Comparison of ENCODE assay signal across 15 cellular contexts in the genomic region with DNA sequence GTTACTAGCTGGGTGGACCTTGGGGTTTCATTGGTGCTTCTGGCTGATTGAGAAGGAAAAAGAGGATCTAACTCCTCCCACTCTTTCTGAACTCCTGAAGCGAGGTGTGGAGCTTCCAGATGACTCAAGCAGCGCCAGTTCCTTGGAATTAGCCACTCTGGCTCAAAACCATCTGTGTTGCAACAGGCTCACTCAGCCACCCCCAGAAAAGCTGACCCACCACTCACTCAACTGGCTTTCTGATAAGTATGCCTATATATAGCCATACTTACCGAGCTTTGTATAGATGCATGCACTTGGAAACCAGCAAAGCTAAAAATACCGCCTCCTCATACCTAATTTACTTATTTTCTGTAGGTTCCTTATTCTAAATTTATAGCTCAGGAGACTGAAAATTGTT.
DNase-seq lines count a peak whose midpoint lies in the region; ATAC-seq, FAIRE-seq and TF ChIP-seq lines count a peak whose summit lies in the region.
"Had no signal": no experiment of that assay in that cellular context is flagged by ENCODE, and none has a peak within 500 bp of the region (broad histone marks: within the 10 kb centered on the region; RNA-seq: fewer than 3 reads in every experiment).

No MANE protein-coding gene starts in this region.

- H3K4me1 ChIP-seq in IMR-90 (ENCODE audit: control insufficient read depth, insufficient read depth, low read length) (peaks cover 6% of the 10 kb centered on the region), astrocyte (ENCODE audit: insufficient read depth, low read length) (peaks cover 9% of the 10 kb centered on the region), left lung (peaks cover 0 to 7% of the 10 kb centered on the region in 2 donors)
- H3K4me1 ChIP-seq: body of pancreas had no signal

- peak overlapping the region; percentile 55; the same call in 1 of the 2 replicates for H3K18ac ChIP-seq in IMR-90 (ENCODE audit: low read depth, low read length)

- peak overlapping the region; percentile 95; the same call in 1 of the 2 replicates for H2BK120ac ChIP-seq in IMR-90 (ENCODE audit: low read depth, low read length)

- no peak overlapping the region for H3K4me3 Mint-ChIP-seq in astrocyte (ENCODE audit: unreplicated experiment)
- H3K4me3 Mint-ChIP-seq in endothelial cell (ENCODE audit: unreplicated experiment): no peak overlapping the region
- H3K4me3 Mint-ChIP-seq: stimulated activated naive CD8-positive, alpha-beta T cell treated with anti-CD3 and anti-CD28 coated beads, Interleukin-15, Interleukin-2, amounts not matched to agents 100 ng/mL and 50 ng/mL, for 24 hours had no signal

- POLR2A ChIA-PET in IMR-90 (lab: Charles Lee; ENCODE audit: unreplicated experiment): no interaction called here

- H3K36me3 Mint-ChIP-seq in astrocyte (ENCODE audit: low read depth, unreplicated experiment): no peaks in the 10 kb centered on the region
- H3K36me3 Mint-ChIP-seq in endothelial cell (ENCODE audit: low read depth, unreplicated experiment): no peaks in the 10 kb centered on the region

- peak overlapping the region; percentile 78; the same call in 1 of the 3 replicates for H2BK15ac ChIP-seq in IMR-90 (ENCODE audit: low read depth, low read length)

- no peak overlapping the region for H3K56ac ChIP-seq in IMR-90 (ENCODE audit: extremely low read depth, insufficient read depth, low read length)

- H4K20me1 ChIP-seq in IMR-90 (ENCODE audit: insufficient read depth, low read length): no peaks in the 10 kb centered on the region
- no peaks in the 10 kb centered on the region for H4K20me1 ChIP-seq in astrocyte (ENCODE audit: insufficient read depth, low read length)

- peak overlapping the region; percentile 88 for H3K14ac ChIP-seq in IMR-90 (replicated peaks; ENCODE audit: low read depth, low read length)

- peaks cover 14% of the 10 kb centered on the region for H3K9me1 ChIP-seq in IMR-90 (ENCODE audit: insufficient read depth, low read length)

- H3K79me1 ChIP-seq in IMR-90 (ENCODE audit: low read depth in 1 of 2, low read length in 2 of 2): no peaks in the 10 kb centered on the region

- H3K27me3 ChIP-seq in IMR-90 (ENCODE audit: control insufficient read depth, insufficient read depth, low read length) (no peaks in the 10 kb centered on the region), astrocyte (ENCODE audit: insufficient read depth, low read length) (no peaks in the 10 kb centered on the region), left lung (no peaks in the 10 kb centered on the region)
- H3K27me3 ChIP-seq: body of pancreas, heart right ventricle had no signal

- CTCF ChIA-PET in IMR-90 (lab: Yijun Ruan, JAX): interaction anchor here (0.5 to 0.8 kb wide), 2 partner anchors 10 to 21 kb away, joined by 3 to 4 read pairs; no protein-coding TSS in a partner anchor

- BruUV-seq in IMR-90 (replicated peaks; lab: Mats Ljungman, UMichigan): no TSS peak

- H3K23ac ChIP-seq in IMR-90 (ENCODE audit: low read depth, low read length): peak overlapping the region; percentile 83; the same call in 1 of the 2 replicates

- H3K4me3 ChIP-seq in AG10803 (ENCODE audit: low read length) (no peak overlapping the region), IMR-90 (ENCODE audit: insufficient read depth, low read depth, low read length) (no peak overlapping the region), astrocyte (ENCODE audit: insufficient read depth, low read depth, low read length) (no peak overlapping the region), left lung (no peak overlapping the region)
- H3K4me3 ChIP-seq: body of pancreas, heart right ventricle had no signal

- H2AFZ ChIP-seq in IMR-90 (replicated peaks; ENCODE audit: low read length, poor library complexity) (peak overlapping the region; percentile 82), astrocyte (ENCODE audit: low read depth, low read length) (peak overlapping the region; percentile 4)

- no peaks in the 10 kb centered on the region for H3K9me3 ChIP-seq in IMR-90 (ENCODE audit: control insufficient read depth, insufficient read depth, low read length)
- no peaks in the 10 kb centered on the region for H3K9me3 ChIP-seq in astrocyte (ENCODE audit: insufficient read depth, low read depth, low read length)
- H3K9me3 ChIP-seq in left lung: no peaks in the 10 kb centered on the region
- H3K9me3 ChIP-seq: body of pancreas had no signal

- H3K27ac ChIP-seq in IMR-90 (ENCODE audit: insufficient read depth, low read length) (0 out of 2 replicates have a peak overlapping the region, but pooled peaks have one; percentile 6), astrocyte (ENCODE audit: low read depth, low read length) (peak overlapping the region; percentile 47), left lung (no peak overlapping the region)
- H3K27ac ChIP-seq: body of pancreas, C4-2B, heart right ventricle had no signal

- FAIRE-seq in astrocyte (lab: Jason Lieb, UNC): no peak
- FAIRE-seq: HTR-8/SVneo had no signal

- no peaks in the 10 kb centered on the region for H3K36me3 ChIP-seq in IMR-90 (ENCODE audit: control insufficient read depth, insufficient read depth, low read length)
- H3K36me3 ChIP-seq in astrocyte (ENCODE audit: insufficient read depth, low read length): no peaks in the 10 kb centered on the region
- H3K36me3 ChIP-seq in left lung: no peaks in the 10 kb centered on the region
- H3K36me3 ChIP-seq: heart right ventricle had no signal

- H3K4ac ChIP-seq in IMR-90 (ENCODE audit: low read depth, low read length): peak overlapping the region; percentile 98; the same call in 1 of the 2 replicates

- 0 out of 2 replicates have a peak, but pooled peaks have one; percentile 3 for TF ChIP-seq RAD21 in IMR-90 (IDR thresholded peaks at IDR 0.05; ENCODE audit: low read length)

- peak overlapping the region; percentile 87; the same call in 1 of the 2 replicates for H2BK20ac ChIP-seq in IMR-90 (ENCODE audit: low read depth, low read length)

- H3K27me3 Mint-ChIP-seq in astrocyte (ENCODE audit: low read depth, unreplicated experiment): peaks cover 15% of the 10 kb centered on the region
- H3K27me3 Mint-ChIP-seq in endothelial cell (ENCODE audit: unreplicated experiment): peaks cover 1% of the 10 kb centered on the region
- H3K27me3 Mint-ChIP-seq: stimulated activated naive CD8-positive, alpha-beta T cell treated with anti-CD3 and anti-CD28 coated beads, Interleukin-15, Interleukin-2, amounts not matched to agents 100 ng/mL and 50 ng/mL, for 24 hours had no signal

- 0 out of 2 replicates have a peak overlapping the region, but pooled peaks have one; percentile 93 for H2AK5ac ChIP-seq in IMR-90 (ENCODE audit: low read depth, low read length)

- DNase-seq in AG10803 (ENCODE audit: low read depth): peak; percentile 38
- peak; percentile 96 for DNase-seq in IMR-90
- DNase-seq in astrocyte (ENCODE audit: low read depth): peak; percentile 95
- DNase-seq in left lung: peak in 1 of 2 donors; percentile 76
- DNase-seq in endothelial cell (ENCODE audit: low spot score): no peak
- no peak for DNase-seq in NCI-H2081 (lab: John Stamatoyannopoulos, UW)
- DNase-seq in central memory CD4-positive, alpha-beta T cell: no peak
- DNase-seq: heart right ventricle; NCI-H2227 treated with DMSO at 0.1 percent for 48 hours; stimulated activated CD4-positive, alpha-beta T cell treated with anti-CD3 and anti-CD28 coated beads, Interleukin-15, amount 100 ng/mL, for 24 hours had no signal

- H4K5ac ChIP-seq in IMR-90 (ENCODE audit: low read depth, low read length): no peak overlapping the region; the same call in 1 of the 2 replicates

- H3K79me2 ChIP-seq in astrocyte (ENCODE audit: insufficient read depth, low read length): no peaks in the 10 kb centered on the region

- no peak for TF ChIP-seq CTCF in AG10803 (conservative IDR thresholded peaks at IDR 0.05; ENCODE audit: low read length)
- TF ChIP-seq CTCF in IMR-90 (conservative IDR thresholded peaks at IDR 0.05; ENCODE audit: low read depth, low read length): no peak
- no peak for TF ChIP-seq CTCF in astrocyte (IDR thresholded peaks at IDR 0.05; ENCODE audit: insufficient read depth, low read depth, low read length)
- TF ChIP-seq CTCF in left lung (IDR thresholded peaks at IDR 0.05): no peak
- no peak for TF ChIP-seq CTCF in endothelial cell (IDR thresholded peaks at IDR 0.05; ENCODE audit: unreplicated experiment)

- WGBS in IMR-90 (ENCODE audit: extremely low coverage in 2 of 2, insufficient read length in 1 of 2), 2 experiments: 20% methylated on average over 1 of the region's 4 CpGs; no CpG with 5 or more reads in 1 of the 2 experiments

- H2AK9ac ChIP-seq in IMR-90 (replicated peaks; ENCODE audit: low read depth, low read length, poor library complexity): peak overlapping the region; percentile 96

- intact Hi-C loops in IMR-90 (cut with micrococcal nuclease) (no loop called here), left lung (cut with DNase I) (no loop called here)

- in situ Hi-C loops in IMR-90 (cut with MboI; ENCODE audit: low sequenced_read_pairs): no loop called here

- peak; percentile 87 for ATAC-seq in IMR-90 (ENCODE audit: low read depth)
- peak; percentile 88 for ATAC-seq in left lung
- no peak for ATAC-seq in HG03378 (IDR thresholded peaks at IDR 0.05; ENCODE audit: unreplicated experiment)
- ATAC-seq: body of pancreas had no signal

- H3K4me1 Mint-ChIP-seq in astrocyte (ENCODE audit: low read depth, unreplicated experiment) (peaks cover 11% of the 10 kb centered on the region), endothelial cell (ENCODE audit: unreplicated experiment) (no peaks in the 10 kb centered on the region)

- no peak overlapping the region for H3K9ac ChIP-seq in IMR-90 (ENCODE audit: low read depth, low read length)
- H3K9ac ChIP-seq in astrocyte (ENCODE audit: low read length): peak overlapping the region; percentile 3

- H3K9me3 Mint-ChIP-seq in astrocyte (ENCODE audit: unreplicated experiment): peaks cover 9% of the 10 kb centered on the region
- no peaks in the 10 kb centered on the region for H3K9me3 Mint-ChIP-seq in endothelial cell (ENCODE audit: unreplicated experiment)
- H3K9me3 Mint-ChIP-seq: stimulated activated naive CD8-positive, alpha-beta T cell treated with anti-CD3 and anti-CD28 coated beads, Interleukin-15, Interleukin-2, amounts not matched to agents 100 ng/mL and 50 ng/mL, for 24 hours had no signal

- peak overlapping the region; percentile 69; the same call in 1 of the 2 replicates for H4K91ac ChIP-seq in IMR-90 (ENCODE audit: insufficient read depth, low read depth, low read length)

- TF ChIP-seq POLR2A in IMR-90 (IDR thresholded peaks at IDR 0.05; ENCODE audit: low read depth, low read length): no peak

- H3K27ac Mint-ChIP-seq in astrocyte (ENCODE audit: unreplicated experiment): peak overlapping the region; percentile 83
- no peak overlapping the region for H3K27ac Mint-ChIP-seq in endothelial cell (ENCODE audit: unreplicated experiment)
- H3K27ac Mint-ChIP-seq: stimulated activated naive CD8-positive, alpha-beta T cell treated with anti-CD3 and anti-CD28 coated beads, Interleukin-15, Interleukin-2, amounts not matched to agents 100 ng/mL and 50 ng/mL, for 24 hours had no signal

- H3K4me2 ChIP-seq in IMR-90 (ENCODE audit: low read depth, low read length) (no peak overlapping the region), astrocyte (ENCODE audit: low read length) (peak overlapping the region; percentile 29)

- dilution Hi-C loops in IMR-90 (cut with HindIII; ENCODE audit: low sequenced_read_pairs, unreplicated experiment): no loop called here

- H2BK5ac ChIP-seq in IMR-90 (ENCODE audit: low read depth, low read length, poor library complexity, severe bottlenecking): peak overlapping the region; percentile 65

- peak overlapping the region; percentile 24 to 69; a peak in 3 of 4 replicates for H4K8ac ChIP-seq in IMR-90 (ENCODE audit: low read depth in 2 of 2, low read length in 2 of 2)

Comparison
In these comparisons a context has a peak if more than half of its experiments do, and no peak if none do; other contexts are left out.
1. DNase-seq: peak in AG10803 (single experiment), IMR-90 (single experiment) and astrocyte (single experiment); none in endothelial cell (single experiment), NCI-H2081 (0 of 2) and central memory CD4-positive, alpha-beta T cell (single experiment).
2. H3K27ac ChIP-seq: peak in IMR-90 (single experiment) and astrocyte (single experiment); none in left lung (0 of 2).